ENCODE assay signal across 8 cellular contexts in genomic region chr11:119357069-119357468, GRCh38. TPM values are rescaled to one million over a fixed set of nuclear protein-coding genes. Genes with fewer than 3 reads are reported as not detected.
DNase-seq lines count a peak whose midpoint lies in the region; ATAC-seq and TF ChIP-seq lines count a peak whose summit lies in the region.

No MANE protein-coding gene starts in this region.

- no peaks in the 10 kb centered on the region for H3K9me3 Mint-ChIP-seq in activated naive CD4-positive, alpha-beta T cell treated with anti-CD3 and anti-CD28 coated beads, Interleukin-2, amount 10 ng/mL, durations not matched to agents 7 days and 5 days

- no peaks in the 10 kb centered on the region for H3K27me3 ChIP-seq in breast epithelium
- peaks cover 26 to 40% of the 10 kb centered on the region in 2 experiments for H3K27me3 ChIP-seq in mesenchymal stem cell (ENCODE audit: control insufficient read depth in 1 of 2, insufficient read depth in 1 of 2, low read length in 2 of 2)
- H3K27me3 ChIP-seq in upper lobe of left lung: no peaks in the 10 kb centered on the region
- H3K27me3 ChIP-seq in SJCRH30: no peaks in the 10 kb centered on the region

- CTCF ChIA-PET in activated naive CD4-positive, alpha-beta T cell treated with anti-CD3 and anti-CD28 coated beads, Interleukin-2, amount 10 ng/mL, durations not matched to agents 7 days and 5 days (lab: Charles Lee): interaction anchor here (0.5 to 4.8 kb wide), 12 partner anchors 8 to 232 kb away, joined by 4 to 184 read pairs (median 12); partner anchors contain the start of gene USP2

- TF ChIP-seq POLR2A in breast epithelium (IDR thresholded peaks at IDR 0.05) (no peak), upper lobe of left lung (IDR thresholded peaks at IDR 0.05) (no peak)

- H3K4me3 Mint-ChIP-seq in activated naive CD4-positive, alpha-beta T cell treated with anti-CD3 and anti-CD28 coated beads, Interleukin-2, amount 10 ng/mL, durations not matched to agents 7 days and 5 days: peak overlapping the region; percentile 59

- intact Hi-C loops in breast epithelium (cut with DNase I; ENCODE audit: low total_unique reads): loop anchor here (5.0 kb wide), 1 partner anchor 120 kb away; no protein-coding TSS in a partner anchor

- H2BK15ac ChIP-seq in mesenchymal stem cell (ENCODE audit: low read depth, poor library complexity, severe bottlenecking): no peak overlapping the region

- H3K4ac ChIP-seq in mesenchymal stem cell (ENCODE audit: low read depth in 1 of 2, low read length in 2 of 2): no peak overlapping the region

- H2AFZ ChIP-seq in mesenchymal stem cell (ENCODE audit: low read depth, low read length): no peak overlapping the region

- no peaks in the 10 kb centered on the region for H3K9me3 ChIP-seq in breast epithelium
- H3K9me3 ChIP-seq in mesenchymal stem cell (ENCODE audit: control insufficient read depth, low read length): no peaks in the 10 kb centered on the region
- no peaks in the 10 kb centered on the region for H3K9me3 ChIP-seq in upper lobe of left lung
- no peaks in the 10 kb centered on the region for H3K9me3 ChIP-seq in SJCRH30 (replicated peaks)

- H3K4me3 ChIP-seq in breast epithelium: peak overlapping the region; percentile 45 to 77 (median 52)
- H3K4me3 ChIP-seq in mesenchymal stem cell (ENCODE audit: insufficient read depth in 1 of 2, low read depth in 1 of 2, low read length in 2 of 2): peak overlapping the region in 1 of 2 experiments; percentile 88
- peak overlapping the region; percentile 27 to 60 (median 45) for H3K4me3 ChIP-seq in upper lobe of left lung
- no peak overlapping the region for H3K4me3 ChIP-seq in SJCRH30

- WGBS in mesenchymal stem cell: 61% methylated on average over 10 of the region's 13 CpGs
- WGBS in upper lobe of left lung, 2 donors: 34 to 46% methylated on average over 10 to 13 of the region's 13 CpGs

- no peak overlapping the region for H3K14ac ChIP-seq in mesenchymal stem cell (ENCODE audit: low read length in 2 of 2)

- no peaks in the 10 kb centered on the region for H3K36me3 Mint-ChIP-seq in activated naive CD4-positive, alpha-beta T cell treated with anti-CD3 and anti-CD28 coated beads, Interleukin-2, amount 10 ng/mL, durations not matched to agents 7 days and 5 days

- no peak overlapping the region for H4K91ac ChIP-seq in mesenchymal stem cell (ENCODE audit: low read length)

- ATAC-seq in upper lobe of left lung (ENCODE audit: low FRiP score in 2 of 2) (no peak), HG02885 (IDR thresholded peaks at IDR 0.05; ENCODE audit: poor library complexity, unreplicated experiment) (no peak), GM18867 (IDR thresholded peaks at IDR 0.05; ENCODE audit: unreplicated experiment) (no peak)

- no peak for TF ChIP-seq EP300 in upper lobe of left lung (IDR thresholded peaks at IDR 0.05)

- H2AK5ac ChIP-seq in mesenchymal stem cell (ENCODE audit: low read length, severe bottlenecking): no peak overlapping the region

- peak overlapping the region; percentile 91 for H3K9ac ChIP-seq in mesenchymal stem cell (ENCODE audit: low read length)

- H2BK12ac ChIP-seq in mesenchymal stem cell (ENCODE audit: low read length in 2 of 2): no peak overlapping the region

- H3K4me1 Mint-ChIP-seq in activated naive CD4-positive, alpha-beta T cell treated with anti-CD3 and anti-CD28 coated beads, Interleukin-2, amount 10 ng/mL, durations not matched to agents 7 days and 5 days: peaks cover 21% of the 10 kb centered on the region

- no peak overlapping the region for H3K23ac ChIP-seq in mesenchymal stem cell (ENCODE audit: low read length in 2 of 2)

- peaks cover 4 to 5% of the 10 kb centered on the region in 2 donors for H3K4me1 ChIP-seq in breast epithelium
- peaks cover 16% of the 10 kb centered on the region for H3K4me1 ChIP-seq in mesenchymal stem cell (ENCODE audit: control insufficient read depth, insufficient read depth, low read depth, low read length)
- H3K4me1 ChIP-seq in upper lobe of left lung: peaks cover 3 to 38% (median 29%) of the 10 kb centered on the region in 4 donors
- peaks cover 24% of the 10 kb centered on the region for H3K4me1 ChIP-seq in SJCRH30

- no peak overlapping the region for H3K18ac ChIP-seq in mesenchymal stem cell (ENCODE audit: low read depth in 1 of 2, low read length in 2 of 2)

- no peaks in the 10 kb centered on the region for H3K79me1 ChIP-seq in mesenchymal stem cell (replicated peaks; ENCODE audit: low read length, poor library complexity, severe bottlenecking)

- H2BK120ac ChIP-seq in mesenchymal stem cell (ENCODE audit: low read depth, low read length): no peak overlapping the region

- H3K27ac Mint-ChIP-seq in activated naive CD4-positive, alpha-beta T cell treated with anti-CD3 and anti-CD28 coated beads, Interleukin-2, amount 10 ng/mL, durations not matched to agents 7 days and 5 days: no peak overlapping the region

- no peak overlapping the region for H2BK5ac ChIP-seq in mesenchymal stem cell (ENCODE audit: low read depth, low read length, poor library complexity, severe bottlenecking)

- no peak overlapping the region for H4K8ac ChIP-seq in mesenchymal stem cell (ENCODE audit: low read length)

- H3K4me2 ChIP-seq in mesenchymal stem cell (ENCODE audit: low read length, poor library complexity, severe bottlenecking): peak overlapping the region; percentile 96

- no peak for TF ChIP-seq CTCF in breast epithelium (IDR thresholded peaks at IDR 0.05)
- no peak for TF ChIP-seq CTCF in upper lobe of left lung (IDR thresholded peaks at IDR 0.05)

- H3K36me3 ChIP-seq in breast epithelium: no peaks in the 10 kb centered on the region
- H3K36me3 ChIP-seq in mesenchymal stem cell (ENCODE audit: control insufficient read depth in 1 of 2, insufficient read depth in 2 of 2, low read depth in 1 of 2, low read length in 2 of 2): no peaks in the 10 kb centered on the region
- H3K36me3 ChIP-seq in upper lobe of left lung: no peaks in the 10 kb centered on the region
- H3K36me3 ChIP-seq in SJCRH30: 0 out of 2 replicates have a peak, but pooled peaks cover 2% of the 10 kb centered on the region

- DNase-seq in activated naive CD4-positive, alpha-beta T cell treated with anti-CD3 and anti-CD28 coated beads, Interleukin-2, amount 10 ng/mL, durations not matched to agents 7 days and 5 days: no peak
- no peak for DNase-seq in activated naive CD4-positive, alpha-beta T cell treated with anti-CD3 and anti-CD28 coated beads, Interleukin-2, amount 50 U/mL, for 16 hours
- no peak for DNase-seq in breast epithelium (ENCODE audit: low spot score in 2 of 2)
- no peak for DNase-seq in mesenchymal stem cell
- no peak for DNase-seq in upper lobe of left lung
- DNase-seq in SJCRH30: no peak

- H3K27ac ChIP-seq in breast epithelium: peak overlapping the region; percentile 73 to 82
- no peak overlapping the region for H3K27ac ChIP-seq in mesenchymal stem cell (ENCODE audit: low read length, poor library complexity, severe bottlenecking)
- peak overlapping the region in 3 of 4 donors; percentile 60 to 82 (median 73) for H3K27ac ChIP-seq in upper lobe of left lung
- no peak overlapping the region for H3K27ac ChIP-seq in SJCRH30

- H3K27me3 Mint-ChIP-seq in activated naive CD4-positive, alpha-beta T cell treated with anti-CD3 and anti-CD28 coated beads, Interleukin-2, amount 10 ng/mL, durations not matched to agents 7 days and 5 days: peaks cover 85% of the 10 kb centered on the region

RNA-seq across cellular contexts. Expression of gene MFRP, which starts 10.6 kb away (rescaled TPM):
- total RNA-seq in breast epithelium (under 1 TPM in 1 of 3 donors, not detected in 2; 0.16 TPM), upper lobe of left lung (not detected)
- polyA plus RNA-seq in mesenchymal stem cell (2013, experiment 1 of 2): not detected
- not detected for polyA plus RNA-seq in mesenchymal stem cell (2013, experiment 2 of 2)
- not detected in 2 replicates for total RNA-seq in SJCRH30 (2014; rRNA removed; shearing (Covaris generic))

RNA-seq across cellular contexts. Expression of gene C1QTNF5, which starts 16.4 kb away (rescaled TPM):
- total RNA-seq in breast epithelium (10 to 100 TPM; 14.3 to 55.0 (median 38.0) TPM), upper lobe of left lung (10 to 100 TPM; 10.5 to 57.2 (median 26.4) TPM)
- polyA plus RNA-seq in mesenchymal stem cell (2013, experiment 1 of 2): 25.1 TPM
- 26.5 TPM for polyA plus RNA-seq in mesenchymal stem cell (2013, experiment 2 of 2)
- 0.85 and 2.0 TPM in 2 replicates for total RNA-seq in SJCRH30 (2014; rRNA removed; shearing (Covaris generic))

RNA-seq across cellular contexts. Expression of gene RNF26, which starts 22.7 kb away (rescaled TPM):
- total RNA-seq in breast epithelium (10 to 100 TPM in 1 of 3 donors, 1 to 10 TPM in 2; 8.8 to 11.2 (median 9.7) TPM), upper lobe of left lung (10 to 100 TPM in 5 of 6 donors, 1 to 10 TPM in 1; 5.2 to 25.5 (median 14.8) TPM)
- polyA plus RNA-seq in mesenchymal stem cell (2013, experiment 1 of 2): 30.2 TPM
- polyA plus RNA-seq in mesenchymal stem cell (2013, experiment 2 of 2): 30.5 TPM
- 8.3 and 10.4 TPM in 2 replicates for total RNA-seq in SJCRH30 (2014; rRNA removed; shearing (Covaris generic))

RNA-seq across cellular contexts. Expression of gene USP2, which starts 24.4 kb away (rescaled TPM):
- total RNA-seq in breast epithelium: 1 to 10 TPM in 2 of 3 donors, under 1 TPM in 1; 0.48 to 3.8 (median 2.0) TPM
- polyA plus RNA-seq in mesenchymal stem cell (2013, experiment 1 of 2): 0.65 TPM
- 0.60 TPM for polyA plus RNA-seq in mesenchymal stem cell (2013, experiment 2 of 2)
- 1 to 10 TPM; 1.7 to 5.0 (median 3.0) TPM for total RNA-seq in upper lobe of left lung
- 2.1 and 2.4 TPM in 2 replicates for total RNA-seq in SJCRH30 (2014; rRNA removed; shearing (Covaris generic))

RNA-seq across cellular contexts. Expression of gene MCAM, which starts 40.1 kb away (rescaled TPM):
- 1,000 to 10,000 TPM in 1 of 3 donors, 100 to 1,000 TPM in 2; 170 to 1,725 (median 408) TPM for total RNA-seq in breast epithelium
- polyA plus RNA-seq in mesenchymal stem cell (2013, experiment 1 of 2): 80.2 TPM
- polyA plus RNA-seq in mesenchymal stem cell (2013, experiment 2 of 2): 77.3 TPM
- total RNA-seq in upper lobe of left lung: 100 to 1,000 TPM in 3 of 6 donors, 10 to 100 TPM in 3; 39.8 to 222 (median 76.5) TPM
- 30.2 and 31.7 TPM in 2 replicates for total RNA-seq in SJCRH30 (2014; rRNA removed; shearing (Covaris generic))

Comparison
In these comparisons a context has a peak if more than half of its experiments do, and no peak if none do; other contexts are left out.
1. H3K27ac ChIP-seq: peak in breast epithelium (2 of 2) and upper lobe of left lung (3 of 4); none in mesenchymal stem cell (single experiment) and SJCRH30 (single experiment).